12 cellular contexts compared by ENCODE assay signal in the genomic region with DNA sequence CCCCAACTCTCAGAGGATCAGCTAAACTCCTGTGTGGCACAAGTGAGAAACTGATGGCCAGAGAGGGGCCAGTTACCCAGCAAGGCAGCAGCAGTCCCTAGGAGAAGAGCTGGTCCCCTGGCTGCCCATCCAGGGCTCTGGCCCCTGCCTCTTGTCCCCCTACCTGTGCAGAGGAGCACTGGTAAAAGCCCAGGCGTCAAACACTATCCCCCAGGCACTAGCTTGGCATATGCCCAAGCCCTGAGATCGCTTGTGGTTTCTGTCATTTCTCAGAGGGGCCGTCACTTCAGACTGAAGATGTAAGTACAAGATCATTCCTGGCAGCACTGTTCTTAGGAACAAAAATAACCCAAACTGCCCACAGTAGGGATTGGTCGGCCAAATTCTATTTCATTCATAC. TPM values are rescaled to one million over a fixed set of nuclear protein-coding genes. Genes with fewer than 3 reads are reported as not detected.
DNase-seq lines count a peak whose midpoint lies in the region; ATAC-seq and TF ChIP-seq lines count a peak whose summit lies in the region.
"Had no signal": no experiment of that assay in that cellular context is flagged by ENCODE, and none has a peak within 500 bp of the region (broad histone marks: within the 10 kb centered on the region; RNA-seq: fewer than 3 reads in every experiment).

No MANE protein-coding gene starts in this region.

- no TSS peak for BruUV-seq in mammary epithelial cell (replicated peaks; lab: Mats Ljungman, UMichigan)

- no peaks in the 10 kb centered on the region for H4K20me1 ChIP-seq in mammary epithelial cell (ENCODE audit: insufficient read depth, low read length)

- H3K27me3 Mint-ChIP-seq in activated T-helper 1 cell treated with anti-CD3 and anti-CD28 coated beads, Interleukin-12 subunit alpha, Interleukin-12 subunit beta, Interleukin-2, Interleukin-4 antibody, amounts not matched to agents 30 ng/mL and 10 ng/mL and 1 ng/mL, durations not matched to agents 14 hours and 24 hours and 36 hours (ENCODE audit: insufficient read depth), result peaks cover 21% of the 10 kb centered on the region

- H3K4me1 ChIP-seq in mammary epithelial cell (ENCODE audit: insufficient read depth, low read length), result no peaks in the 10 kb centered on the region
- H3K4me1 ChIP-seq in breast epithelium, result no peaks in the 10 kb centered on the region
- peaks cover 0 to 6% of the 10 kb centered on the region in 2 donors for H3K4me1 ChIP-seq in uterus

- H3K9ac ChIP-seq in mammary epithelial cell (ENCODE audit: insufficient read depth, low read length), result no peak overlapping the region

- no peak overlapping the region for H2AFZ ChIP-seq in mammary epithelial cell (ENCODE audit: low read depth, low read length)

- H3K27ac Mint-ChIP-seq in activated T-helper 1 cell treated with anti-CD3 and anti-CD28 coated beads, Interleukin-12 subunit alpha, Interleukin-12 subunit beta, Interleukin-2, Interleukin-4 antibody, amounts not matched to agents 30 ng/mL and 10 ng/mL and 1 ng/mL, durations not matched to agents 14 hours and 24 hours and 36 hours, result no peak overlapping the region
- H3K27ac Mint-ChIP-seq: activated naive CD4-positive, alpha-beta T cell treated with anti-CD3 and anti-CD28 coated beads for 36 hours had no signal

- H3K9me3 ChIP-seq in mammary epithelial cell (replicated peaks; ENCODE audit: insufficient read depth, low read length) (no peaks in the 10 kb centered on the region), breast epithelium (no peaks in the 10 kb centered on the region), uterus (no peaks in the 10 kb centered on the region)

- peaks cover 41% of the 10 kb centered on the region for H3K4me1 Mint-ChIP-seq in activated T-helper 1 cell treated with anti-CD3 and anti-CD28 coated beads, Interleukin-12 subunit alpha, Interleukin-12 subunit beta, Interleukin-2, Interleukin-4 antibody, amounts not matched to agents 30 ng/mL and 10 ng/mL and 1 ng/mL, durations not matched to agents 14 hours and 24 hours and 36 hours (ENCODE audit: low read depth)

- H3K4me2 ChIP-seq in mammary epithelial cell (ENCODE audit: insufficient read depth, low read depth, low read length), result no peak overlapping the region

- 29% methylated on average over 3 of the region's 4 CpGs for whole genome bisulfite sequencing in mammary epithelial cell (ENCODE audit: low coverage, missing lambda C conversion rate)

- H3K27me3 ChIP-seq in mammary epithelial cell (ENCODE audit: insufficient read depth, low read length) (peaks cover 3% of the 10 kb centered on the region), breast epithelium (no peaks in the 10 kb centered on the region), uterus (no peaks in the 10 kb centered on the region)

- H3K9me3 Mint-ChIP-seq in activated T-helper 1 cell treated with anti-CD3 and anti-CD28 coated beads, Interleukin-12 subunit alpha, Interleukin-12 subunit beta, Interleukin-2, Interleukin-4 antibody, amounts not matched to agents 30 ng/mL and 10 ng/mL and 1 ng/mL, durations not matched to agents 14 hours and 24 hours and 36 hours, result no peaks in the 10 kb centered on the region
- H3K9me3 Mint-ChIP-seq: activated naive CD4-positive, alpha-beta T cell treated with anti-CD3 and anti-CD28 coated beads for 36 hours had no signal

- in situ Hi-C loops in mammary epithelial cell (cut with MboI; ENCODE audit: low sequenced_read_pairs in 2 of 2), result loop anchor here (5.0 to 25.0 kb wide), 2 partner anchors 150 to 685 kb away; no protein-coding TSS in a partner anchor

- no peak overlapping the region for H3K4me3 Mint-ChIP-seq in activated T-helper 1 cell treated with anti-CD3 and anti-CD28 coated beads, Interleukin-12 subunit alpha, Interleukin-12 subunit beta, Interleukin-2, Interleukin-4 antibody, amounts not matched to agents 30 ng/mL and 10 ng/mL and 1 ng/mL, durations not matched to agents 14 hours and 24 hours and 36 hours
- H3K4me3 Mint-ChIP-seq: activated naive CD4-positive, alpha-beta T cell treated with anti-CD3 and anti-CD28 coated beads for 36 hours had no signal

- H3K36me3 ChIP-seq in mammary epithelial cell (ENCODE audit: insufficient read depth, low read length) (no peaks in the 10 kb centered on the region), breast epithelium (no peaks in the 10 kb centered on the region), uterus (no peaks in the 10 kb centered on the region)

- dilution Hi-C loops in mammary epithelial cell (cut with HindIII; ENCODE audit: low sequenced_read_pairs), result loop anchor here (5.0 kb wide), 1 partner anchor 150 kb away; no protein-coding TSS in a partner anchor

- H3K36me3 Mint-ChIP-seq in activated T-helper 1 cell treated with anti-CD3 and anti-CD28 coated beads, Interleukin-12 subunit alpha, Interleukin-12 subunit beta, Interleukin-2, Interleukin-4 antibody, amounts not matched to agents 30 ng/mL and 10 ng/mL and 1 ng/mL, durations not matched to agents 14 hours and 24 hours and 36 hours (ENCODE audit: low read depth), result peaks cover 4% of the 10 kb centered on the region

- peak; percentile 15 for DNase-seq in mammary epithelial cell
- no peak for DNase-seq in breast epithelium (ENCODE audit: low spot score in 2 of 2)
- peak; percentile 83 for DNase-seq in coronary artery (ENCODE audit: low spot score)
- DNase-seq in islet precursor cell, result peak; percentile 37
- no peak for DNase-seq in uterus
- DNase-seq in activated T-helper 1 cell treated with anti-CD3 and anti-CD28 coated beads, Interleukin-12 subunit alpha, Interleukin-12 subunit beta, Interleukin-2, Interleukin-4 antibody, amounts not matched to agents 30 ng/mL and 10 ng/mL and 1 ng/mL, durations not matched to agents 14 hours and 24 hours and 36 hours (ENCODE audit: low spot score), result no peak
- DNase-seq: activated naive CD4-positive, alpha-beta T cell treated with anti-CD3 and anti-CD28 coated beads for 36 hours; NK-92 treated with Interleukin-12 subunit alpha and Interleukin-12 subunit beta, amount 100 ng/mL, for 24 hours; SW 1271 had no signal

- intact Hi-C loops in mammary epithelial cell (cut with micrococcal nuclease) (no loop called here), breast epithelium (cut with DNase I; ENCODE audit: low total_unique reads) (no loop called here), uterus (cut with DNase I; ENCODE audit: low total_unique reads) (no loop called here)
- intact Hi-C loops in activated T-helper 1 cell treated with anti-CD3 and anti-CD28 coated beads, Interleukin-12 subunit alpha, Interleukin-12 subunit beta, Interleukin-2, Interleukin-4 antibody, amounts not matched to agents 30 ng/mL and 10 ng/mL and 1 ng/mL, durations not matched to agents 14 hours and 24 hours and 36 hours (cut with micrococcal nuclease), result no loop called here

- H3K4me3 ChIP-seq in mammary epithelial cell (replicated peaks in 1 of 3; ENCODE audit: insufficient read depth in 1 of 3, low read depth in 2 of 3, low read length in 3 of 3), result no peak overlapping the region
- no peak overlapping the region for H3K4me3 ChIP-seq in breast epithelium
- no peak overlapping the region for H3K4me3 ChIP-seq in coronary artery
- H3K4me3 ChIP-seq in uterus, result no peak overlapping the region

- no peaks in the 10 kb centered on the region for H3K79me2 ChIP-seq in mammary epithelial cell (ENCODE audit: insufficient read depth, low read length)

- TF ChIP-seq POLR2A in breast epithelium (IDR thresholded peaks at IDR 0.05), result no peak
- no peak for TF ChIP-seq POLR2A in uterus (IDR thresholded peaks at IDR 0.05)

- CTCF ChIA-PET in mammary epithelial cell (lab: Charles Lee; ENCODE audit: low non-redundant PET), result interaction anchor here (0.6 kb wide), 1 partner anchor 28 kb away, joined by 9 read pairs; no protein-coding TSS in a partner anchor

- ATAC-seq in GM21619 (IDR thresholded peaks at IDR 0.05; ENCODE audit: unreplicated experiment), result no peak
- no peak for ATAC-seq in GM19351 (IDR thresholded peaks at IDR 0.05; ENCODE audit: unreplicated experiment)
- ATAC-seq: HCT116 had no signal

- TF ChIP-seq CTCF in mammary epithelial cell (conservative IDR thresholded peaks at IDR 0.05 in 1 of 2, IDR thresholded peaks at IDR 0.05 in 1 of 2; ENCODE audit: extremely low read depth in 1 of 2, insufficient read depth in 1 of 2, low read depth in 1 of 2, low read length in 2 of 2) (no peak), breast epithelium (IDR thresholded peaks at IDR 0.05) (no peak), coronary artery (IDR thresholded peaks at IDR 0.05) (no peak), uterus (IDR thresholded peaks at IDR 0.05) (no peak)

- H3K27ac ChIP-seq in mammary epithelial cell (ENCODE audit: insufficient read depth, low read depth, low read length) (no peak overlapping the region), breast epithelium (peak overlapping the region in 1 of 2 donors; percentile 53), coronary artery (peak overlapping the region; percentile 56 to 88), uterus (peak overlapping the region; percentile 78 to 79)

RNA-seq across cellular contexts. Expression of gene COL15A1, which starts 53.9 kb away (rescaled TPM):
- total RNA-seq in mammary epithelial cell (under 1 TPM in 1 of 2 donors, not detected in 1; 0.50 TPM), breast epithelium (10 to 100 TPM; 13.9 to 47.8 (median 32.4) TPM), uterus (100 to 1,000 TPM in 1 of 4 donors, 10 to 100 TPM in 3; 20.3 to 160 (median 50.4) TPM)
- polyA plus RNA-seq in mammary epithelial cell, result not detected
- polyA minus RNA-seq in mammary epithelial cell, result not detected
- total RNA-seq in activated T-helper 1 cell treated with anti-CD3 and anti-CD28 coated beads, Interleukin-12 subunit alpha, Interleukin-12 subunit beta, Interleukin-2, Interleukin-4 antibody, amounts not matched to agents 30 ng/mL and 10 ng/mL and 1 ng/mL, durations not matched to agents 14 hours and 24 hours and 36 hours, result 0.02 and 0.05 TPM in 2 replicates

Comparison
In these comparisons a context has a peak if more than half of its experiments do, and no peak if none do; other contexts are left out.
1. DNase-seq: peak in mammary epithelial cell (single experiment), coronary artery (single experiment) and islet precursor cell (single experiment); none in breast epithelium (0 of 2), uterus (0 of 2) and activated T-helper 1 cell treated with anti-CD3 and anti-CD28 coated beads, Interleukin-12 subunit alpha, Interleukin-12 subunit beta, Interleukin-2, Interleukin-4 antibody, amounts not matched to agents 30 ng/mL and 10 ng/mL and 1 ng/mL, durations not matched to agents 14 hours and 24 hours and 36 hours (single experiment).
2. RNA of gene COL15A1, which starts 53.9 kb away (total RNA-seq): 20.3 to 160 TPM in uterus and 13.9 to 47.8 TPM in breast epithelium; 0.50 TPM in mammary epithelial cell and 0.02 to 0.05 TPM in activated T-helper 1 cell treated with anti-CD3 and anti-CD28 coated beads, Interleukin-12 subunit alpha, Interleukin-12 subunit beta, Interleukin-2, Interleukin-4 antibody, amounts not matched to agents 30 ng/mL and 10 ng/mL and 1 ng/mL, durations not matched to agents 14 hours and 24 hours and 36 hours; every median in the first group is over 4 times any median in the second.